In genomic region chr11:47987781-47988180, GRCh38 we compare ENCODE assay signal across 10 cellular contexts. TPM values are rescaled to one million over a fixed set of nuclear protein-coding genes. Genes with fewer than 3 reads are reported as not detected.
DNase-seq lines count a peak whose midpoint lies in the region; ATAC-seq and TF ChIP-seq lines count a peak whose summit lies in the region.
"Had no signal": no experiment of that assay in that cellular context is flagged by ENCODE, and none has a peak within 500 bp of the region (broad histone marks: within the 10 kb centered on the region; RNA-seq: fewer than 3 reads in every experiment).

No MANE protein-coding gene starts in this region.

- CTCF ChIA-PET in activated CD8-positive, alpha-beta memory T cell treated with anti-CD3 and anti-CD28 coated beads, Interleukin-2, amount 10 ng/mL, durations not matched to agents 7 days and 5 days (lab: Charles Lee): interaction anchor here (0.9 to 1.3 kb wide), 2 partner anchors 14 to 53 kb away, joined by 3 read pairs; no protein-coding TSS in a partner anchor
- CTCF ChIA-PET in activated CD4-positive, alpha-beta memory T cell treated with anti-CD3 and anti-CD28 coated beads, Interleukin-2, amount 10 ng/mL, durations not matched to agents 7 days and 5 days (lab: Charles Lee): no interaction called here

- DNase-seq in activated CD8-positive, alpha-beta memory T cell treated with anti-CD3 and anti-CD28 coated beads, Interleukin-2, amount 10 ng/mL, durations not matched to agents 7 days and 5 days: no peak
- no peak for DNase-seq in activated CD8-positive, alpha-beta memory T cell treated with anti-CD3 and anti-CD28 coated beads for 24 hours
- DNase-seq in Peyer's patch (no peak), immature natural killer cell (no peak), NCI-H1417 treated with DMSO at 0.1 percent for 48 hours (lab: John Stamatoyannopoulos, UW) (no peak), progenitor cell of endocrine pancreas (ENCODE audit: low spot score, unreplicated experiment) (no peak)
- DNase-seq in activated CD4-positive, alpha-beta memory T cell treated with anti-CD3 and anti-CD28 coated beads, Interleukin-2, amount 10 ng/mL, durations not matched to agents 7 days and 5 days: no peak
- DNase-seq: ACHN; stimulated activated CD4-positive, alpha-beta T cell treated with anti-CD3 and anti-CD28 coated beads, Interleukin-12 subunit alpha, Interleukin-12 subunit beta, amount 100 ng/mL, for 4 hours had no signal

- no peaks in the 10 kb centered on the region for H3K9me3 Mint-ChIP-seq in activated CD8-positive, alpha-beta memory T cell treated with anti-CD3 and anti-CD28 coated beads, Interleukin-2, amount 10 ng/mL, durations not matched to agents 7 days and 5 days (ENCODE audit: low read depth)
- H3K9me3 Mint-ChIP-seq in immature natural killer cell (no peaks in the 10 kb centered on the region), progenitor cell of endocrine pancreas (ENCODE audit: low read depth) (no peaks in the 10 kb centered on the region)
- H3K9me3 Mint-ChIP-seq in activated CD4-positive, alpha-beta memory T cell treated with anti-CD3 and anti-CD28 coated beads, Interleukin-2, amount 10 ng/mL, durations not matched to agents 7 days and 5 days: no peaks in the 10 kb centered on the region

- peaks cover 36% of the 10 kb centered on the region for H3K36me3 Mint-ChIP-seq in activated CD8-positive, alpha-beta memory T cell treated with anti-CD3 and anti-CD28 coated beads, Interleukin-2, amount 10 ng/mL, durations not matched to agents 7 days and 5 days
- H3K36me3 Mint-ChIP-seq in immature natural killer cell (peaks cover 0 to 6% (median 4%) of the 10 kb centered on the region in 3 donors), progenitor cell of endocrine pancreas (ENCODE audit: insufficient read depth) (no peaks in the 10 kb centered on the region)
- peaks cover 55% of the 10 kb centered on the region for H3K36me3 Mint-ChIP-seq in activated CD4-positive, alpha-beta memory T cell treated with anti-CD3 and anti-CD28 coated beads, Interleukin-2, amount 10 ng/mL, durations not matched to agents 7 days and 5 days (ENCODE audit: low read depth)

- 70% methylated on average over 6 of the region's 6 CpGs for WGBS in thymus

- peaks cover 0 to 75% (median 6%) of the 10 kb centered on the region in 4 donors for H3K4me1 ChIP-seq in Peyer's patch
- H3K4me1 ChIP-seq in thymus (ENCODE audit: control insufficient read depth, insufficient read depth, low read length): peaks cover 3% of the 10 kb centered on the region

- peak overlapping the region; percentile 54 for H3K27ac Mint-ChIP-seq in activated CD8-positive, alpha-beta memory T cell treated with anti-CD3 and anti-CD28 coated beads, Interleukin-2, amount 10 ng/mL, durations not matched to agents 7 days and 5 days
- peak overlapping the region; percentile 66 to 88 (median 80) for H3K27ac Mint-ChIP-seq in immature natural killer cell
- no peak overlapping the region for H3K27ac Mint-ChIP-seq in progenitor cell of endocrine pancreas
- no peak overlapping the region for H3K27ac Mint-ChIP-seq in activated CD4-positive, alpha-beta memory T cell treated with anti-CD3 and anti-CD28 coated beads, Interleukin-2, amount 10 ng/mL, durations not matched to agents 7 days and 5 days

- no peak for TF ChIP-seq CTCF in Peyer's patch (IDR thresholded peaks at IDR 0.05)
- TF ChIP-seq CTCF in progenitor cell of endocrine pancreas (IDR thresholded peaks at IDR 0.05; ENCODE audit: unreplicated experiment): no peak

- H3K27me3 ChIP-seq in Peyer's patch (no peaks in the 10 kb centered on the region), thymus (ENCODE audit: control insufficient read depth, insufficient read depth) (no peaks in the 10 kb centered on the region)

- H3K27me3 Mint-ChIP-seq in activated CD8-positive, alpha-beta memory T cell treated with anti-CD3 and anti-CD28 coated beads, Interleukin-2, amount 10 ng/mL, durations not matched to agents 7 days and 5 days: no peaks in the 10 kb centered on the region
- H3K27me3 Mint-ChIP-seq in immature natural killer cell (ENCODE audit: low read depth in 3 of 3) (peaks cover 0 to 6% (median 0%) of the 10 kb centered on the region in 3 donors), progenitor cell of endocrine pancreas (no peaks in the 10 kb centered on the region)
- H3K27me3 Mint-ChIP-seq in activated CD4-positive, alpha-beta memory T cell treated with anti-CD3 and anti-CD28 coated beads, Interleukin-2, amount 10 ng/mL, durations not matched to agents 7 days and 5 days: no peaks in the 10 kb centered on the region

- no peak overlapping the region for H3K4me3 Mint-ChIP-seq in activated CD8-positive, alpha-beta memory T cell treated with anti-CD3 and anti-CD28 coated beads, Interleukin-2, amount 10 ng/mL, durations not matched to agents 7 days and 5 days
- H3K4me3 Mint-ChIP-seq in immature natural killer cell: peak overlapping the region in 2 of 5 donors; percentile 27 to 34
- no peak overlapping the region for H3K4me3 Mint-ChIP-seq in progenitor cell of endocrine pancreas (ENCODE audit: low read depth)
- no peak overlapping the region for H3K4me3 Mint-ChIP-seq in activated CD4-positive, alpha-beta memory T cell treated with anti-CD3 and anti-CD28 coated beads, Interleukin-2, amount 10 ng/mL, durations not matched to agents 7 days and 5 days

- H3K27ac ChIP-seq in Peyer's patch: peak overlapping the region; percentile 15 to 74 (median 62)
- H3K27ac ChIP-seq in thymus (ENCODE audit: low read depth): peak overlapping the region; percentile 31

- no peak for ATAC-seq in activated CD8-positive, alpha-beta memory T cell treated with anti-CD3 and anti-CD28 coated beads, Interleukin-2, amount 10 ng/mL, durations not matched to agents 7 days and 5 days

- no peaks in the 10 kb centered on the region for H3K36me3 ChIP-seq in Peyer's patch
- no peaks in the 10 kb centered on the region for H3K36me3 ChIP-seq in thymus (ENCODE audit: control insufficient read depth, insufficient read depth)

- H3K9me3 ChIP-seq in Peyer's patch (no peaks in the 10 kb centered on the region), thymus (ENCODE audit: control insufficient read depth) (no peaks in the 10 kb centered on the region)

- no peak overlapping the region for H3K4me3 ChIP-seq in Peyer's patch
- H3K4me3 ChIP-seq in thymus (ENCODE audit: low read length): no peak overlapping the region

- POLR2A ChIA-PET in activated CD4-positive, alpha-beta memory T cell treated with anti-CD3 and anti-CD28 coated beads, Interleukin-2, amount 10 ng/mL, durations not matched to agents 7 days and 5 days (lab: Charles Lee): interaction anchor here (1.3 to 1.7 kb wide), 2 partner anchors 14 to 19 kb away, joined by 3 to 8 read pairs; no protein-coding TSS in a partner anchor

- peaks cover 73% of the 10 kb centered on the region for H3K4me1 Mint-ChIP-seq in activated CD8-positive, alpha-beta memory T cell treated with anti-CD3 and anti-CD28 coated beads, Interleukin-2, amount 10 ng/mL, durations not matched to agents 7 days and 5 days
- H3K4me1 Mint-ChIP-seq in immature natural killer cell: peaks cover 62 to 78% of the 10 kb centered on the region in 2 donors
- H3K4me1 Mint-ChIP-seq in progenitor cell of endocrine pancreas (ENCODE audit: low read depth): peaks cover 21% of the 10 kb centered on the region
- H3K4me1 Mint-ChIP-seq in activated CD4-positive, alpha-beta memory T cell treated with anti-CD3 and anti-CD28 coated beads, Interleukin-2, amount 10 ng/mL, durations not matched to agents 7 days and 5 days: peaks cover 68% of the 10 kb centered on the region

- TF ChIP-seq POLR2A in Peyer's patch (IDR thresholded peaks at IDR 0.05): no peak

RNA-seq across cellular contexts. Expression of gene PTPRJ, which starts 7.4 kb away (rescaled TPM):
- total RNA-seq in activated CD8-positive, alpha-beta memory T cell treated with anti-CD3 and anti-CD28 coated beads, Interleukin-2, amount 10 ng/mL, durations not matched to agents 7 days and 5 days: 10 to 100 TPM; 74.3 to 80.5 TPM
- 10 to 100 TPM; 28.1 to 50.1 (median 37.5) TPM for total RNA-seq in Peyer's patch
- 10 to 100 TPM; 10.0 to 19.0 (median 18.0) TPM for polyA plus RNA-seq in immature natural killer cell
- polyA plus RNA-seq in thymus: 4.4 TPM
- 18.9 and 19.1 TPM in 2 replicates for total RNA-seq in progenitor cell of endocrine pancreas
- total RNA-seq in activated CD4-positive, alpha-beta memory T cell treated with anti-CD3 and anti-CD28 coated beads, Interleukin-2, amount 10 ng/mL, durations not matched to agents 7 days and 5 days: 10 to 100 TPM; 83.0 to 89.1 TPM

Comparison
In these comparisons a context has a peak if more than half of its experiments do, and no peak if none do; other contexts are left out.
1. H3K27ac Mint-ChIP-seq: peak in activated CD8-positive, alpha-beta memory T cell treated with anti-CD3 and anti-CD28 coated beads, Interleukin-2, amount 10 ng/mL, durations not matched to agents 7 days and 5 days (single experiment) and immature natural killer cell (6 of 6); none in progenitor cell of endocrine pancreas (single experiment) and activated CD4-positive, alpha-beta memory T cell treated with anti-CD3 and anti-CD28 coated beads, Interleukin-2, amount 10 ng/mL, durations not matched to agents 7 days and 5 days (single experiment).